Comparison of ENCODE assay signal across 8 cellular contexts in genomic region chr7:93117852-93118530, GRCh38. TPM values are rescaled to one million over a fixed set of nuclear protein-coding genes. Genes with fewer than 3 reads are reported as not detected.
A peak's percentile ranks its signal among the peaks of the same experiment; 100 is the strongest.
DNase-seq lines count a peak whose midpoint lies in the region; ATAC-seq lines count a peak whose summit lies in the region.

Gene SAMD9, minus strand, starts transcription at chr7:93117979. Its CDS starts 11,882 bp downstream, at chr7:93106097.

- intact Hi-C loops in right cardiac atrium (cut with DNase I), result no loop called here

- peak within 1 kb of the TSS; percentile 84 for H3K4me3 ChIP-seq in adipocyte (ENCODE audit: low read length)
- H3K4me3 ChIP-seq in right cardiac atrium (ENCODE audit: low read length), result peak within 1 kb of the TSS; percentile 93

- DNase-seq in MV-4-11 (lab: John Stamatoyannopoulos, UW), result peak; percentile 93
- DNase-seq in SK-MEL-5 (ENCODE audit: low read depth, low spot score), result peak; percentile 88
- DNase-seq in adipocyte (ENCODE audit: low read depth), result peak; percentile 96
- peak in 2 of 3 donors; percentile 41 to 59 for DNase-seq in right cardiac atrium
- DNase-seq in smooth muscle cell of the brain vasculature (ENCODE audit: low read depth, low spot score), result peak; percentile 69
- DNase-seq in NCI-H446 (lab: John Stamatoyannopoulos, UW), result no peak

- H3K27me3 ChIP-seq in adipocyte (replicated peaks; ENCODE audit: control insufficient read depth, insufficient read depth, low read length) (no peaks in the 10 kb centered on the region), right cardiac atrium (ENCODE audit: control insufficient read depth, insufficient read depth) (no peaks in the 10 kb centered on the region)

- in situ Hi-C loops in SK-MEL-5 (cut with HindIII; ENCODE audit: low pct_unique_long_range_greater_than_20kb, low sequenced_read_pairs), result no loop called here

- H3K9me3 ChIP-seq in adipocyte (ENCODE audit: control insufficient read depth, low read length) (no peaks in the 10 kb centered on the region), right cardiac atrium (ENCODE audit: control insufficient read depth, low read length) (no peaks in the 10 kb centered on the region)

- H3K4me1 ChIP-seq in adipocyte (ENCODE audit: control insufficient read depth, insufficient read depth, low read length) (peaks cover 22% of the 10 kb centered on the region), right cardiac atrium (ENCODE audit: control insufficient read depth, insufficient read depth, low read length) (peaks cover 2% of the 10 kb centered on the region)

- no peak within 1 kb of the TSS for H3K27ac ChIP-seq in right cardiac atrium (ENCODE audit: low read length)

- H3K9ac ChIP-seq in adipocyte (ENCODE audit: low read length), result peak within 1 kb of the TSS; percentile 77

- H3K36me3 ChIP-seq in adipocyte (ENCODE audit: control insufficient read depth, insufficient read depth, low read length, severe bottlenecking), result no peaks in the 10 kb centered on the region

- WGBS in right cardiac atrium, result 16% methylated on average over 4 of the region's 4 CpGs

- ATAC-seq in GM18498 (IDR thresholded peaks at IDR 0.05; ENCODE audit: unreplicated experiment), result peak; percentile 99
- ATAC-seq in HG02588 (IDR thresholded peaks at IDR 0.05; ENCODE audit: unreplicated experiment), result peak; percentile 99
- peak; percentile 92 to 95 for ATAC-seq in right cardiac atrium

RNA-seq across cellular contexts. Expression of gene SAMD9, which starts in this region (rescaled TPM):
- 4.5 and 5.1 TPM in 2 replicates for total RNA-seq in SK-MEL-5 (2014; rRNA removed; shearing (Covaris generic))
- polyA plus RNA-seq in SK-MEL-5 (2015; cell fraction: cytosol; rRNA removed), result 1.7 and 2.3 TPM in 2 replicates
- polyA plus RNA-seq in SK-MEL-5 (2015; cell fraction: nucleus; rRNA removed), result 3.3 and 4.3 TPM in 2 replicates
- total RNA-seq in right cardiac atrium, result 1 to 10 TPM; 3.3 to 5.7 (median 4.1) TPM
- polyA plus RNA-seq in right cardiac atrium, result 1.6 TPM

Comparison
In these comparisons a context has a peak if more than half of its experiments do, and no peak if none do; other contexts are left out.
1. DNase-seq: peak in MV-4-11 (single experiment), SK-MEL-5 (single experiment), adipocyte (single experiment), right cardiac atrium (2 of 3) and smooth muscle cell of the brain vasculature (single experiment); none in NCI-H446 (0 of 2).
2. Peak in every context shown above with its lines, with median percentiles within 50 percentile points of each other: ATAC-seq.